In the genomic region with DNA sequence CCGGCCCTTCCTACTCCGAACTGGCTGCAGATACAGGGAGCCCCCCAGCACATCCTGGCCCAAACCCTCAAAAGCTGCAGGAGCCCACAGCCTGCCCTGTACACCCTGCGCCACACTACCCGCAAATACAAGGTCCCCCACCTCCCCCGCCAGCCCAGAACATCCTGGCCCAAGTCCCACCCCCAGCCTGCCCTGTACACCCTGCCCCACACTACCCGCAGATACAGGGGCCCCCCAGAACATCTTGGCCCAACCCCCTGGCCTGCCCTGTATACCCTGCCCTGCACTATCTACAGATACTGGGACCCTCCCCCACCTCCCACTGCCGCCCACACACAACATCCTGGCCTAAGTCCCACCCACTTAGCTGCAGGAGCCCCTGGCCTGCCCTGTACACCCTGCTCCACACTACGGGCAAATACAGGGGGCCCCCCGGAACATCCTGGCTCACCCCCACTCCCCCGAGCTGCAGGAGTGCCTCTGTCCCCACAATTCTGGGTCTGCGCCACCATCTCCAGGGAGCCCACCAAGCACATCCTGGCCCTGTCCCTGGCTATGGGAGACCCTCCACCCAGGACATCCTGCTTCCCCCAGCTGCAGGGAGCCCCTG, we compare ENCODE assay signal across 11 cellular contexts. TPM values are rescaled to one million over a fixed set of nuclear protein-coding genes. Genes with fewer than 3 reads are reported as not detected.
A peak's percentile ranks its signal among the peaks of the same experiment; 100 is the strongest.
DNase-seq lines count a peak whose midpoint lies in the region; ATAC-seq, FAIRE-seq and TF ChIP-seq lines count a peak whose summit lies in the region.
"Had no signal": no experiment of that assay in that cellular context is flagged by ENCODE, and none has a peak within 500 bp of the region (broad histone marks: within the 10 kb centered on the region; RNA-seq: fewer than 3 reads in every experiment).

No MANE protein-coding gene starts in this region.

- H4K20me1 ChIP-seq in astrocyte (ENCODE audit: insufficient read depth, low read length), result peaks cover 100% of the 10 kb centered on the region

- DNase-seq in activated CD8-positive, alpha-beta memory T cell treated with anti-CD3 and anti-CD28 coated beads for 24 hours, result peak; percentile 46
- no peak for DNase-seq in activated CD8-positive, alpha-beta memory T cell treated with anti-CD3 and anti-CD28 coated beads, Interleukin-2, amount 50 U/mL, for 4 hours
- DNase-seq in astrocyte (ENCODE audit: low read depth) (no peak), left lobe of liver (ENCODE audit: low spot score) (peak; percentile 42), testis (peak; percentile 7), brain microvascular endothelial cell (no peak), NCI-H2081 (lab: John Stamatoyannopoulos, UW) (no peak), NCI-H146 (lab: John Stamatoyannopoulos, UW) (no peak)

- H3K27me3 ChIP-seq in astrocyte (ENCODE audit: insufficient read depth, low read length) (no peaks in the 10 kb centered on the region), testis (no peaks in the 10 kb centered on the region), brain microvascular endothelial cell (replicated peaks) (no peaks in the 10 kb centered on the region)
- H3K27me3 ChIP-seq: thyroid gland had no signal

- peaks cover 20% of the 10 kb centered on the region for H3K4me1 Mint-ChIP-seq in astrocyte (ENCODE audit: low read depth, unreplicated experiment)

- H3K4me3 ChIP-seq in astrocyte (ENCODE audit: insufficient read depth, low read depth, low read length) (no peak overlapping the region), testis (no peak overlapping the region), brain microvascular endothelial cell (ENCODE audit: low read depth, low read length) (no peak overlapping the region)
- H3K4me3 ChIP-seq: thyroid gland had no signal

- H3K9me3 ChIP-seq in astrocyte (ENCODE audit: insufficient read depth, low read depth, low read length) (no peaks in the 10 kb centered on the region), testis (no peaks in the 10 kb centered on the region)
- H3K9me3 ChIP-seq: thyroid gland had no signal

- no peak overlapping the region for H3K4me3 Mint-ChIP-seq in astrocyte (ENCODE audit: unreplicated experiment)

- peaks cover 93% of the 10 kb centered on the region for H3K79me2 ChIP-seq in astrocyte (ENCODE audit: insufficient read depth, low read length)

- H3K27ac Mint-ChIP-seq in astrocyte (ENCODE audit: unreplicated experiment), result no peak overlapping the region
- H3K27ac Mint-ChIP-seq: activated T-helper 2 cell treated with anti-CD3 and anti-CD28 coated beads, Interferon-gamma antibody, Interleukin-2, Interleukin-4, amounts not matched to agents 10 μg/mL and 5 μg/mL and 100 μg/mL, durations not matched to agents 14 hours and 24 hours and 36 hours had no signal

- no peak for TF ChIP-seq POLR2A in testis (IDR thresholded peaks at IDR 0.05)

- H3K27me3 Mint-ChIP-seq in astrocyte (ENCODE audit: low read depth, unreplicated experiment), result no peaks in the 10 kb centered on the region
- H3K27me3 Mint-ChIP-seq: T-cell had no signal

- no peak overlapping the region for H2AFZ ChIP-seq in astrocyte (ENCODE audit: low read depth, low read length)

- H3K36me3 ChIP-seq in astrocyte (ENCODE audit: insufficient read depth, low read length) (peaks cover 12% of the 10 kb centered on the region), testis (ENCODE audit: low read depth, missing control alignments) (no peaks in the 10 kb centered on the region), brain microvascular endothelial cell (replicated peaks) (peaks cover 16% of the 10 kb centered on the region)
- H3K36me3 ChIP-seq: thyroid gland had no signal

- no peaks in the 10 kb centered on the region for H3K9me3 Mint-ChIP-seq in astrocyte (ENCODE audit: unreplicated experiment)
- H3K9me3 Mint-ChIP-seq: activated T-helper 2 cell treated with anti-CD3 and anti-CD28 coated beads, Interferon-gamma antibody, Interleukin-2, Interleukin-4, amounts not matched to agents 10 μg/mL and 5 μg/mL and 100 μg/mL, durations not matched to agents 14 hours and 24 hours and 36 hours; T-cell had no signal

- H3K36me3 Mint-ChIP-seq in astrocyte (ENCODE audit: low read depth, unreplicated experiment), result peaks cover 7% of the 10 kb centered on the region

- no peak for TF ChIP-seq CTCF in astrocyte (IDR thresholded peaks at IDR 0.05; ENCODE audit: insufficient read depth, low read depth, low read length)
- TF ChIP-seq CTCF in testis (IDR thresholded peaks at IDR 0.05), result no peak
- no peak for TF ChIP-seq CTCF in brain microvascular endothelial cell (IDR thresholded peaks at IDR 0.05; ENCODE audit: low read depth, low read length, missing control alignments)

- no peak for ATAC-seq in left lobe of liver

- H3K27ac ChIP-seq in astrocyte (ENCODE audit: low read depth, low read length) (no peak overlapping the region), testis (no peak overlapping the region), brain microvascular endothelial cell (no peak overlapping the region)
- H3K27ac ChIP-seq: thyroid gland had no signal

- FAIRE-seq in astrocyte (lab: Jason Lieb, UNC), result no peak

- H3K9ac ChIP-seq in astrocyte (ENCODE audit: low read length), result peak overlapping the region; percentile 20

- H3K4me2 ChIP-seq in astrocyte (ENCODE audit: low read length), result no peak overlapping the region

- intact Hi-C loops in testis (cut with DNase I; ENCODE audit: low total_unique reads), result no loop called here

- H3K4me1 ChIP-seq in astrocyte (ENCODE audit: insufficient read depth, low read length) (peaks cover 26% of the 10 kb centered on the region), testis (peaks cover 6% of the 10 kb centered on the region)
- H3K4me1 ChIP-seq: thyroid gland had no signal

- in situ Hi-C loops in brain microvascular endothelial cell (cut with HindIII; ENCODE audit: low pct_ligation_motif_present, low sequenced_read_pairs), result no loop called here

- 79 to 84% methylated on average over 7 to 10 of the region's 11 CpGs for WGBS in testis, 2 donors

RNA-seq across cellular contexts. Expression of a gene that starts 8.3 kb away (rescaled TPM):
- total RNA-seq in astrocyte (35.7 and 41.9 TPM in 2 replicates), left lobe of liver (8.9 TPM), testis (10 to 100 TPM; 21.1 to 27.1 TPM)
- 23.9 TPM for polyA plus RNA-seq in testis (ENCODE audit: insufficient read depth, low read depth, low replicate concordance)

Comparison
In these comparisons a context has a peak if more than half of its experiments do, and no peak if none do; other contexts are left out.
1. DNase-seq: peak in activated CD8-positive, alpha-beta memory T cell treated with anti-CD3 and anti-CD28 coated beads for 24 hours (single experiment), left lobe of liver (single experiment) and testis (single experiment); none in activated CD8-positive, alpha-beta memory T cell treated with anti-CD3 and anti-CD28 coated beads, Interleukin-2, amount 50 U/mL, for 4 hours (single experiment), astrocyte (single experiment), brain microvascular endothelial cell (single experiment), NCI-H2081 (0 of 2) and NCI-H146 (single experiment).